In the genomic region with DNA sequence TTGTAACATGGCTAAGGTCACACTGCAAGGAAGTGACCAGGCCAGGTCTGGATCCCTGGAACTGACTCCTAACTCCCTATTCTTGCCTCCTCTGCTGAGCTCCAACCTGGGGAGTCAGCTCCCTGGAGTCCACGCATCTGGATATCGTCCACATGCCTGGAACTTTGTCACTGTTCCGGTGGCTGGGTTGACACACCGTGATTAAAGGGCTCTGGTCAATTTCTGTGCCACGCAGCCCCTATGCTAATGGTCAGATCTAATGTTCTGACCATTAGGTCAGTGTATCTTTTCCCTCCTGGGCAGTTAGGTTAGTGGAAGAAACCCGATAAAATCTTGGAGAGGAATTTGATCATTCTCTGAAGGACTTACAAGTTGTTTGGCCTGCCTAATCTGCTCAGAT, we compare ENCODE assay signal across 15 cellular contexts. TPM values are rescaled to one million over a fixed set of nuclear protein-coding genes. Genes with fewer than 3 reads are reported as not detected.
DNase-seq lines count a peak whose midpoint lies in the region; ATAC-seq and TF ChIP-seq lines count a peak whose summit lies in the region.
"Had no signal": no experiment of that assay in that cellular context is flagged by ENCODE, and none has a peak within 500 bp of the region (broad histone marks: within the 10 kb centered on the region; RNA-seq: fewer than 3 reads in every experiment).

No MANE protein-coding gene starts in this region.

- CTCF ChIA-PET in Caco-2 (lab: Charles Lee), result no interaction called here

- no peak overlapping the region for H3K4me3 ChIP-seq in Caco-2 (ENCODE audit: low read depth, low read length)
- H3K4me3 ChIP-seq in right cardiac atrium (ENCODE audit: low read length), result no peak overlapping the region

- H3K4me1 ChIP-seq in Caco-2 (peaks cover 51% of the 10 kb centered on the region), right cardiac atrium (ENCODE audit: control insufficient read depth, insufficient read depth, low read length) (peaks cover 2% of the 10 kb centered on the region)

- H3K4me3 Mint-ChIP-seq in Caco-2 (ENCODE audit: unreplicated experiment), result peak overlapping the region; percentile 80
- peak overlapping the region; percentile 99 for H3K4me3 Mint-ChIP-seq in osteocyte (ENCODE audit: unreplicated experiment)
- H3K4me3 Mint-ChIP-seq: natural killer cell treated with Interleukin-12 subunit alpha and Interleukin-12 subunit beta and Interleukin-15 and Interleukin-18, amount 100 ng/mL, for 72 hours had no signal

- BruUV-seq in Caco-2 (replicated peaks; lab: Mats Ljungman, UMichigan), result no TSS peak

- WGBS in right cardiac atrium, result 40% methylated on average over 6 of the region's 6 CpGs

- intact Hi-C loops in Caco-2 (cut with micrococcal nuclease; ENCODE audit: unreplicated experiment), result loop anchor here (10.0 kb wide), 1 partner anchor 364 kb away; no protein-coding TSS in a partner anchor
- intact Hi-C loops in right cardiac atrium (cut with DNase I), result loop anchor here (5.0 to 10.0 kb wide), 5 partner anchors 106 to 256 kb away; no protein-coding TSS in a partner anchor

- H3K9me3 Mint-ChIP-seq in Caco-2 (ENCODE audit: unreplicated experiment), result no peaks in the 10 kb centered on the region
- peaks cover 4% of the 10 kb centered on the region for H3K9me3 Mint-ChIP-seq in osteocyte (ENCODE audit: unreplicated experiment)
- H3K9me3 Mint-ChIP-seq: natural killer cell treated with Interleukin-12 subunit alpha and Interleukin-12 subunit beta and Interleukin-15 and Interleukin-18, amount 100 ng/mL, for 72 hours had no signal

- peak; percentile 2; the same call in 1 of the 3 replicates for ATAC-seq in SK-N-SH treated with all-trans-retinoic acid at 6 μM for 48 hours
- no peak for ATAC-seq in right cardiac atrium
- ATAC-seq in HG02642 (IDR thresholded peaks at IDR 0.05; ENCODE audit: poor library complexity, unreplicated experiment), result no peak
- ATAC-seq in GM21367 (IDR thresholded peaks at IDR 0.05; ENCODE audit: unreplicated experiment), result no peak
- ATAC-seq: natural killer cell treated with Interleukin-12 subunit alpha and Interleukin-12 subunit beta and Interleukin-15 and Interleukin-18, amount 100 ng/mL, for 72 hours had no signal

- H3K4me1 Mint-ChIP-seq in Caco-2 (ENCODE audit: low read depth, unreplicated experiment), result peaks cover 32% of the 10 kb centered on the region
- peaks cover 56% of the 10 kb centered on the region for H3K4me1 Mint-ChIP-seq in osteocyte (ENCODE audit: unreplicated experiment)

- H3K36me3 Mint-ChIP-seq in Caco-2 (ENCODE audit: insufficient read depth, unreplicated experiment), result peaks cover 38% of the 10 kb centered on the region
- H3K36me3 Mint-ChIP-seq in osteocyte (ENCODE audit: unreplicated experiment), result peaks cover 25% of the 10 kb centered on the region
- H3K36me3 Mint-ChIP-seq: natural killer cell treated with Interleukin-12 subunit alpha and Interleukin-12 subunit beta and Interleukin-15 and Interleukin-18, amount 100 ng/mL, for 72 hours had no signal

- peak overlapping the region; percentile 91 for H3K27ac ChIP-seq in right cardiac atrium (ENCODE audit: low read length)

- POLR2A ChIA-PET in Caco-2 (lab: Charles Lee), result no interaction called here

- H3K27me3 Mint-ChIP-seq in Caco-2 (ENCODE audit: insufficient read depth, unreplicated experiment), result no peaks in the 10 kb centered on the region
- no peaks in the 10 kb centered on the region for H3K27me3 Mint-ChIP-seq in osteocyte (ENCODE audit: unreplicated experiment)

- DNase-seq in Caco-2 (no peak), right cardiac atrium (peak in 1 of 3 donors; percentile 56), osteocyte (ENCODE audit: extremely low spot score, unreplicated experiment) (no peak), DMS153 (lab: John Stamatoyannopoulos, UW) (no peak), GM19240 (ENCODE audit: insufficient read length, low spot score) (no peak)
- DNase-seq: activated CD4-positive, CD25-positive, alpha-beta regulatory T cell; DMS 273 treated with DMSO at 0.1 percent for 48 hours; NCI-H1105 treated with DMSO at 0.1 percent for 48 hours; NCI-H226; SW 1271; upper lobe of left lung had no signal

- TF ChIP-seq CTCF in Caco-2 (IDR thresholded peaks at IDR 0.05; ENCODE audit: insufficient read depth in 1 of 2, low read depth in 1 of 2, low read length in 1 of 2, severe bottlenecking in 1 of 2, unreplicated experiment in 1 of 2) (no peak), osteocyte (IDR thresholded peaks at IDR 0.05) (no peak)

- H3K27ac Mint-ChIP-seq in Caco-2 (ENCODE audit: unreplicated experiment) (peak overlapping the region; percentile 96), osteocyte (ENCODE audit: unreplicated experiment) (peak overlapping the region; percentile 87)
- H3K27ac Mint-ChIP-seq: natural killer cell treated with Interleukin-12 subunit alpha and Interleukin-12 subunit beta and Interleukin-15 and Interleukin-18, amount 100 ng/mL, for 72 hours had no signal

- H3K27me3 ChIP-seq in Caco-2 (replicated peaks; ENCODE audit: control insufficient read depth, insufficient read depth, low read length) (no peaks in the 10 kb centered on the region), right cardiac atrium (ENCODE audit: control insufficient read depth, insufficient read depth) (no peaks in the 10 kb centered on the region)

- H3K36me3 ChIP-seq in Caco-2 (ENCODE audit: control insufficient read depth, insufficient read depth, low read length), result no peaks in the 10 kb centered on the region
- H3K36me3 ChIP-seq: upper lobe of left lung had no signal

- H3K9me3 ChIP-seq in Caco-2 (no peaks in the 10 kb centered on the region), right cardiac atrium (ENCODE audit: control insufficient read depth, low read length) (no peaks in the 10 kb centered on the region)
- H3K9me3 ChIP-seq: upper lobe of left lung had no signal

TF ChIP-seq in SK-N-SH treated with all-trans-retinoic acid at 6 μM for 48 hours, 23 proteins besides CTCF, POLR2A, EP300 and RAD21:
- TF ChIP-seq ESRRG (CRISPR knock-in tag; IDR thresholded peaks at IDR 0.05) (no peak), ISL1 (CRISPR knock-in tag; IDR thresholded peaks at IDR 0.05) (peak; percentile 44), TOX (CRISPR knock-in tag; IDR thresholded peaks at IDR 0.05; ENCODE audit: borderline replicate concordance) (no peak)
- TF ChIP-seq, protein P1, sequence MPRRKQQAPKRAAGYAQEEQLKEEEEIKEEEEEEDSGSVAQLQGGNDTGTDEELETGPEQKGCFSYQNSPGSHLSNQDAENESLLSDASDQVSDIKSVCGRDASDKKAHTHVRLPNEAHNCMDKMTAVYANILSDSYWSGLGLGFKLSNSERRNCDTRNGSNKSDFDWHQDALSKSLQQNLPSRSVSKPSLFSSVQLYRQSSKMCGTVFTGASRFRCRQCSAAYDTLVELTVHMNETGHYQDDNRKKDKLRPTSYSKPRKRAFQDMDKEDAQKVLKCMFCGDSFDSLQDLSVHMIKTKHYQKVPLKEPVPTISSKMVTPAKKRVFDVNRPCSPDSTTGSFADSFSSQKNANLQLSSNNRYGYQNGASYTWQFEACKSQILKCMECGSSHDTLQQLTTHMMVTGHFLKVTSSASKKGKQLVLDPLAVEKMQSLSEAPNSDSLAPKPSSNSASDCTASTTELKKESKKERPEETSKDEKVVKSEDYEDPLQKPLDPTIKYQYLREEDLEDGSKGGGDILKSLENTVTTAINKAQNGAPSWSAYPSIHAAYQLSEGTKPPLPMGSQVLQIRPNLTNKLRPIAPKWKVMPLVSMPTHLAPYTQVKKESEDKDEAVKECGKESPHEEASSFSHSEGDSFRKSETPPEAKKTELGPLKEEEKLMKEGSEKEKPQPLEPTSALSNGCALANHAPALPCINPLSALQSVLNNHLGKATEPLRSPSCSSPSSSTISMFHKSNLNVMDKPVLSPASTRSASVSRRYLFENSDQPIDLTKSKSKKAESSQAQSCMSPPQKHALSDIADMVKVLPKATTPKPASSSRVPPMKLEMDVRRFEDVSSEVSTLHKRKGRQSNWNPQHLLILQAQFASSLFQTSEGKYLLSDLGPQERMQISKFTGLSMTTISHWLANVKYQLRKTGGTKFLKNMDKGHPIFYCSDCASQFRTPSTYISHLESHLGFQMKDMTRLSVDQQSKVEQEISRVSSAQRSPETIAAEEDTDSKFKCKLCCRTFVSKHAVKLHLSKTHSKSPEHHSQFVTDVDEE (CRISPR knock-in tag; IDR thresholded peaks at IDR 0.05), result peak; percentile 53; the same call in 1 of the 2 replicates

RNA-seq across cellular contexts. Expression of a gene that starts 1.6 kb away (rescaled TPM):
- total RNA-seq in Caco-2 (2022), result 193 and 209 TPM in 2 replicates
- total RNA-seq in right cardiac atrium, result 1,000 to 10,000 TPM; 6,360 to 7,970 (median 7,200) TPM
- polyA plus RNA-seq in right cardiac atrium, result 10,076 TPM
- 1,635 and 1,747 TPM in 2 replicates for total RNA-seq in osteocyte
